Comparison of ENCODE assay signal across 9 cellular contexts in the genomic region with DNA sequence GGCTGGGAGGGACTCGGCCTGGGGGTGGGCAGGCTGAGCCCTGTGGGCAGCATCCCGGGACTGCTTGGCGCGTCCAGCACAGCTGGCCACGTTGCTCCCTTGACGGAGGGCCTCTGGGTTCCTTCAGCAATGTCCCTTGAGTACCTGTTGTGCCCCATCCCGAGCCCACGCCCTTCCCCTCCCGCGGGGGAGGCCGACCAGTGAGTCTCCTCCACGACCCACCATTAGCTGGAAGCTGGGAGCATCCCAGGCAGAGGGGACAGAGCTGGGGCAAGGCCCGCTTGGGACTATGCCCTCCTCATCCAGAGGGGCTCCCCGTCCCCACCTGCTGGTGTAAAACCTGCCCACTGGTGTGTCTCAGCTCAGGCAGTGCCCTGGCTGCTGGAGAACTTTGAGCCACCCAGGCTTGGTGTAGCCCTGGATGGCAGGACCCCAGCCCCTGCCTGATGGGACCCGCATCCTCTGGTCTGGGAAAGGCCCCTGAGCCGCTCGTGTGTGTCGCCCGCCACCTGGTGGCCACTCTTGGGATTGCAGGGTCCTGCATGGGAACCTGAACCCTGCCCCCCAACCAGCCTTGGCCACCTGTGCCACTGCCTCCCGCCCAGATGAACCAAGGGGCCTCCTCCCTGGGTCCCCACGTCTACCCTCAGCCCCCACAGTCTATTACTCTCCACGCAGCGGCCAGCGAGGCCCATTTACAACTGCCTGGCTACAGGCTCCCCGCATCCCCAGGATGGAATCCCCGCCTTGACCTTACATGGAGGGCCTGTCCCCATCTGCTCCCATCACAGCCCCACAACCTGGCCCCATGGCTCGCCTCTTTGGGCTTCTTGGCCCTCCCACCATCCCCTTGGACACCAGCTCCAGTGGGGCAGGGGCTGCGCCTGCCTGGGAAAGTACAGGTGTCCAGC. TPM values are rescaled to one million over a fixed set of nuclear protein-coding genes. Genes with fewer than 3 reads are reported as not detected.
A peak's percentile ranks its signal among the peaks of the same experiment; 100 is the strongest.
DNase-seq lines count a peak whose midpoint lies in the region; ATAC-seq and TF ChIP-seq lines count a peak whose summit lies in the region.
"Had no signal": no experiment of that assay in that cellular context is flagged by ENCODE, and none has a peak within 500 bp of the region (broad histone marks: within the 10 kb centered on the region; RNA-seq: fewer than 3 reads in every experiment).

No MANE protein-coding gene starts in this region.

- H3K79me2 ChIP-seq in SK-N-SH (ENCODE audit: insufficient read depth): no peaks in the 10 kb centered on the region

- DNase-seq in CD8-positive, alpha-beta T cell: peak; percentile 67 to 93 (median 84)
- peak; percentile 46 for DNase-seq in HPDE6-E6E7 (ENCODE audit: extremely low spot score)
- DNase-seq in SK-N-SH: peak; percentile 94
- peak; percentile 81 for DNase-seq in activated naive CD4-positive, alpha-beta T cell treated with anti-CD3 and anti-CD28 coated beads, Interleukin-2, amount 50 U/mL, for 16 hours
- DNase-seq in Right ventricle myocardium inferior (ENCODE audit: missing footprints): peak; percentile 91
- peak; percentile 60 for DNase-seq in prostate gland (ENCODE audit: low spot score)
- DNase-seq in aorta: peak; percentile 78 to 92

- no peak overlapping the region for H3K27ac ChIP-seq in CD8-positive, alpha-beta T cell (ENCODE audit: low read depth, low read length)
- H3K27ac ChIP-seq in SK-N-SH (ENCODE audit: low read depth in 2 of 2, low read length in 1 of 2) (no peak overlapping the region), prostate gland (no peak overlapping the region), aorta (ENCODE audit: low read depth in 1 of 2, low read length in 2 of 2) (no peak overlapping the region)

- ATAC-seq in CD8-positive, alpha-beta T cell: peak; percentile 87
- peak; percentile 64 for ATAC-seq in Right ventricle myocardium inferior
- peak; percentile 65 for ATAC-seq in aorta (ENCODE audit: low FRiP score)
- ATAC-seq in GM18498 (IDR thresholded peaks at IDR 0.05; ENCODE audit: unreplicated experiment): no peak

- no peak overlapping the region for H3K4me2 ChIP-seq in SK-N-SH

- H3K36me3 ChIP-seq in CD8-positive, alpha-beta T cell (ENCODE audit: insufficient read depth, low read length): no peaks in the 10 kb centered on the region
- H3K36me3 ChIP-seq in SK-N-SH (replicated peaks in 1 of 2; ENCODE audit: control insufficient read depth in 1 of 2, insufficient read depth in 2 of 2, low read length in 1 of 2): no peaks in the 10 kb centered on the region
- H3K36me3 ChIP-seq in prostate gland: no peaks in the 10 kb centered on the region
- H3K36me3 ChIP-seq in aorta (ENCODE audit: control insufficient read depth in 1 of 2, insufficient read depth in 2 of 2, low read length in 1 of 2): no peaks in the 10 kb centered on the region

- no peaks in the 10 kb centered on the region for H3K9me3 ChIP-seq in CD8-positive, alpha-beta T cell (ENCODE audit: low read length)
- H3K9me3 ChIP-seq in SK-N-SH (no peaks in the 10 kb centered on the region), prostate gland (no peaks in the 10 kb centered on the region), aorta (ENCODE audit: control insufficient read depth, low read length) (no peaks in the 10 kb centered on the region)

- H2AFZ ChIP-seq in SK-N-SH (ENCODE audit: low read depth): no peak overlapping the region

- peak; percentile 92 for TF ChIP-seq RAD21 in SK-N-SH (IDR thresholded peaks at IDR 0.05; ENCODE audit: low read length)

- H3K4me1 ChIP-seq in CD8-positive, alpha-beta T cell (ENCODE audit: insufficient read depth, low read length): no peaks in the 10 kb centered on the region
- H3K4me1 ChIP-seq in SK-N-SH (ENCODE audit: control insufficient read depth in 1 of 2, insufficient read depth in 2 of 2, low read depth in 1 of 2, low read length in 1 of 2) (no peaks in the 10 kb centered on the region; a peak in 1 of 4 replicates), prostate gland (replicated peaks) (no peaks in the 10 kb centered on the region), aorta (ENCODE audit: control insufficient read depth in 1 of 2, insufficient read depth in 2 of 2, low read length in 2 of 2) (no peaks in the 10 kb centered on the region)

- no peak overlapping the region for H3K4me3 ChIP-seq in CD8-positive, alpha-beta T cell (ENCODE audit: low read depth, low read length)
- H3K4me3 ChIP-seq in SK-N-SH (ENCODE audit: low read depth in 2 of 2, low read length in 1 of 2) (no peak overlapping the region; a peak in 1 of 4 replicates), prostate gland (no peak overlapping the region), aorta (ENCODE audit: low read length in 2 of 2) (no peak overlapping the region)

- no peaks in the 10 kb centered on the region for H3K27me3 ChIP-seq in CD8-positive, alpha-beta T cell (ENCODE audit: insufficient read depth, low read length)
- H3K27me3 ChIP-seq in SK-N-SH (ENCODE audit: insufficient read depth) (no peaks in the 10 kb centered on the region), prostate gland (replicated peaks; ENCODE audit: insufficient read depth) (no peaks in the 10 kb centered on the region), aorta (ENCODE audit: control insufficient read depth in 1 of 2, insufficient read depth in 2 of 2, low read length in 1 of 2) (no peaks in the 10 kb centered on the region)

- H4K20me1 ChIP-seq in SK-N-SH (ENCODE audit: insufficient read depth): no peaks in the 10 kb centered on the region

- intact Hi-C loops in CD8-positive, alpha-beta T cell (cut with DNase I, micrococcal nuclease): loop anchor here (1.0 kb wide), 1 partner anchor 38 kb away; no protein-coding TSS in a partner anchor
- intact Hi-C loops in Right ventricle myocardium inferior (cut with DNase I): loop anchor here (1.0 kb wide), 1 partner anchor 38 kb away; no protein-coding TSS in a partner anchor
- intact Hi-C loops in prostate gland (cut with DNase I): loop anchor here (1.0 kb wide), 1 partner anchor 38 kb away; no protein-coding TSS in a partner anchor
- intact Hi-C loops in aorta (cut with DNase I): loop anchor here (2.0 to 5.0 kb wide), 2 partner anchors 38 to 39 kb away; no protein-coding TSS in a partner anchor

- H3K36me3 Mint-ChIP-seq in CD8-positive, alpha-beta T cell: peaks cover 17% of the 10 kb centered on the region

- POLR2A ChIA-PET in CD8-positive, alpha-beta T cell (lab: Charles Lee): interaction anchor here (0.5 kb wide), 1 partner anchor 69 kb away, joined by 3 read pairs; no protein-coding TSS in a partner anchor
- POLR2A ChIA-PET in SK-N-SH (lab: Yijun Ruan, JAX): no interaction called here

- H3F3A ChIP-seq in SK-N-SH (replicated peaks; ENCODE audit: insufficient read depth): no peaks in the 10 kb centered on the region

- TF ChIP-seq CTCF in CD8-positive, alpha-beta T cell (IDR thresholded peaks at IDR 0.05): peak; percentile 98
- TF ChIP-seq CTCF in SK-N-SH (IDR thresholded peaks at IDR 0.05) (peak; percentile 87), prostate gland (IDR thresholded peaks at IDR 0.05) (peak; percentile 96 to 100 (median 98))

- no peaks in the 10 kb centered on the region for H3K27me3 Mint-ChIP-seq in CD8-positive, alpha-beta T cell (ENCODE audit: low read depth)

- TF ChIP-seq EP300 in SK-N-SH (IDR thresholded peaks at IDR 0.05; ENCODE audit: borderline replicate concordance in 1 of 2, low read depth in 1 of 2, low read length in 1 of 2): no peak

- CTCF ChIA-PET in CD8-positive, alpha-beta T cell (lab: Charles Lee): interaction anchor here (0.6 to 9.9 kb wide), 26 partner anchors 10 to 562 kb away, joined by 3 to 112 read pairs (median 5); partner anchors contain the start of gene ARHGAP8
- CTCF ChIA-PET in SK-N-SH (lab: Yijun Ruan, JAX): interaction anchor here (0.6 to 24.0 kb wide), 19 partner anchors 8 to 662 kb away, joined by 3 to 642 read pairs (median 4); partner anchors contain the start of genes ARHGAP8 and PRR5

- H3K4me1 Mint-ChIP-seq in CD8-positive, alpha-beta T cell (ENCODE audit: low read depth): peaks cover 6% of the 10 kb centered on the region

- WGBS in SK-N-SH (ENCODE audit: low lambda C conversion rate): 3% methylated on average over 12 of the region's 28 CpGs
- WGBS in prostate gland: 39% methylated on average over 27 of the region's 28 CpGs
- 38 to 40% methylated on average over 27 to 28 of the region's 28 CpGs for WGBS in aorta, 2 donors

- H3K9me2 ChIP-seq in SK-N-SH: no peaks in the 10 kb centered on the region

- no peaks in the 10 kb centered on the region for H3K9me3 Mint-ChIP-seq in CD8-positive, alpha-beta T cell

- peak overlapping the region; percentile 67 for H3K27ac Mint-ChIP-seq in CD8-positive, alpha-beta T cell

- no peak overlapping the region for H3K9ac ChIP-seq in SK-N-SH

- TF ChIP-seq POLR2A in prostate gland (IDR thresholded peaks at IDR 0.05): no peak

- H3K4me3 Mint-ChIP-seq in CD8-positive, alpha-beta T cell: no peak overlapping the region

TF ChIP-seq in SK-N-SH, 30 proteins besides CTCF, POLR2A, EP300 and RAD21:
- TF ChIP-seq FOXJ3 (CRISPR knock-in tag; IDR thresholded peaks at IDR 0.05) (no peak), SMC3 (IDR thresholded peaks at IDR 0.05; ENCODE audit: low read depth, low read length) (peak; percentile 92), TCF12 (IDR thresholded peaks at IDR 0.05) (no peak), CHD2 (IDR thresholded peaks at IDR 0.05; ENCODE audit: low read length, partially characterized antibody) (peak; percentile 43), YY1 (IDR thresholded peaks at IDR 0.05; ENCODE audit: low read depth) (no peak), IRF3 (IDR thresholded peaks at IDR 0.05; ENCODE audit: low read depth, low read length) (no peak)

RNA-seq across cellular contexts. Expression of gene ARHGAP8, which starts 16.6 kb away (rescaled TPM):
- total RNA-seq in CD8-positive, alpha-beta T cell: 10 to 100 TPM; 14.4 to 15.4 TPM
- polyA plus RNA-seq in SK-N-SH (2012; rRNA removed): 0.05 and 0.08 TPM in 2 replicates
- 0.09 TPM in 1 of 2 replicates, not detected in the other for polyA plus RNA-seq in SK-N-SH (2012; cell fraction: cytosol; rRNA removed)
- polyA plus RNA-seq in SK-N-SH (2012; cell fraction: nucleus; rRNA removed): 0.20 and 0.38 TPM in 2 replicates
- total RNA-seq in Right ventricle myocardium inferior: 0.16 TPM
- total RNA-seq in prostate gland: 10 to 100 TPM; 34.6 to 64.5 TPM
- total RNA-seq in aorta: 1 to 10 TPM; 1.4 to 3.0 TPM
- polyA plus RNA-seq in aorta: not detected
- total RNA-seq: LHCN-M2 had no signal

RNA-seq across cellular contexts. Expression of gene PRR5, which starts 33.8 kb away (rescaled TPM):
- total RNA-seq in CD8-positive, alpha-beta T cell: 10 to 100 TPM; 47.6 to 49.3 TPM
- polyA plus RNA-seq in SK-N-SH (2012; rRNA removed) (1.3 TPM in 2 replicates), aorta (1 to 10 TPM; 1.3 to 9.9 TPM)
- 0.86 and 1.4 TPM in 2 replicates for polyA plus RNA-seq in SK-N-SH (2012; cell fraction: cytosol; rRNA removed)
- polyA plus RNA-seq in SK-N-SH (2012; cell fraction: nucleus; rRNA removed): 2.5 and 2.6 TPM in 2 replicates
- total RNA-seq in Right ventricle myocardium inferior (2.9 TPM), prostate gland (10 to 100 TPM; 47.8 to 56.5 TPM), aorta (10 to 100 TPM in 1 of 2 donors, 1 to 10 TPM in 1; 9.9 to 15.3 TPM)
